12 cellular contexts compared by ENCODE assay signal in genomic region chr20:50911716-50912115, GRCh38. TPM values are rescaled to one million over a fixed set of nuclear protein-coding genes. Genes with fewer than 3 reads are reported as not detected.
A peak's percentile ranks its signal among the peaks of the same experiment; 100 is the strongest.
DNase-seq lines count a peak whose midpoint lies in the region; ATAC-seq and TF ChIP-seq lines count a peak whose summit lies in the region.
"Had no signal": no experiment of that assay in that cellular context is flagged by ENCODE, and none has a peak within 500 bp of the region (broad histone marks: within the 10 kb centered on the region; RNA-seq: fewer than 3 reads in every experiment).

No MANE protein-coding gene starts in this region.

- TF ChIP-seq CTCF in transverse colon (IDR thresholded peaks at IDR 0.05), result no peak

- H3K27me3 ChIP-seq in transverse colon, result no peaks in the 10 kb centered on the region

- H3K27me3 Mint-ChIP-seq in activated naive CD4-positive, alpha-beta T cell treated with anti-CD3 and anti-CD28 coated beads, Interleukin-2, amount 50 U/mL, for 24 hours, result no peaks in the 10 kb centered on the region
- no peaks in the 10 kb centered on the region for H3K27me3 Mint-ChIP-seq in activated naive CD8-positive, alpha-beta T cell treated with anti-CD3 and anti-CD28 coated beads, Interleukin-2, amount 10 ng/mL, durations not matched to agents 7 days and 5 days
- no peaks in the 10 kb centered on the region for H3K27me3 Mint-ChIP-seq in stimulated activated naive CD8-positive, alpha-beta T cell treated with anti-CD3 and anti-CD28 coated beads, Interleukin-15, amount 100 ng/mL, for 72 hours
- H3K27me3 Mint-ChIP-seq: dendritic cell treated with granulocyte-macrophage colony-stimulating factor and Interleukin-4, amounts not matched to agents 40 ng/mL and 50 ng/mL, for 4 days had no signal

- peaks cover 12 to 53% (median 23%) of the 10 kb centered on the region in 4 donors for H3K4me1 ChIP-seq in transverse colon

- H3K4me3 ChIP-seq in transverse colon, result no peak overlapping the region

- 46 to 57% methylated on average over 1 of the region's 1 CpG for WGBS in transverse colon (ENCODE audit: low coverage in 1 of 2), 2 donors

- no peak for TF ChIP-seq POLR2A in transverse colon (IDR thresholded peaks at IDR 0.05)

- in situ Hi-C loops in transverse colon (cut with MboI; ENCODE audit: low pct_ligation_motif_present in 1 of 4, low pct_unique_long_range_greater_than_20kb in 1 of 4, low sequenced_read_pairs in 3 of 4), result no loop called here

- H3K4me1 Mint-ChIP-seq in activated naive CD4-positive, alpha-beta T cell treated with anti-CD3 and anti-CD28 coated beads, Interleukin-2, amount 50 U/mL, for 24 hours, result peaks cover 72% of the 10 kb centered on the region
- peaks cover 50% of the 10 kb centered on the region for H3K4me1 Mint-ChIP-seq in activated naive CD8-positive, alpha-beta T cell treated with anti-CD3 and anti-CD28 coated beads, Interleukin-2, amount 10 ng/mL, durations not matched to agents 7 days and 5 days
- H3K4me1 Mint-ChIP-seq in stimulated activated naive CD8-positive, alpha-beta T cell treated with anti-CD3 and anti-CD28 coated beads, Interleukin-15, amount 100 ng/mL, for 72 hours, result peaks cover 83% of the 10 kb centered on the region

- H3K9me3 Mint-ChIP-seq in activated naive CD4-positive, alpha-beta T cell treated with anti-CD3 and anti-CD28 coated beads, Interleukin-2, amount 50 U/mL, for 24 hours, result no peaks in the 10 kb centered on the region
- no peaks in the 10 kb centered on the region for H3K9me3 Mint-ChIP-seq in activated naive CD8-positive, alpha-beta T cell treated with anti-CD3 and anti-CD28 coated beads, Interleukin-2, amount 10 ng/mL, durations not matched to agents 7 days and 5 days
- no peaks in the 10 kb centered on the region for H3K9me3 Mint-ChIP-seq in stimulated activated naive CD8-positive, alpha-beta T cell treated with anti-CD3 and anti-CD28 coated beads, Interleukin-15, amount 100 ng/mL, for 72 hours
- H3K9me3 Mint-ChIP-seq: dendritic cell treated with granulocyte-macrophage colony-stimulating factor and Interleukin-4, amounts not matched to agents 40 ng/mL and 50 ng/mL, for 4 days had no signal

- intact Hi-C loops in transverse colon (cut with DNase I; ENCODE audit: low total_unique reads), result no loop called here

- ATAC-seq in HG03064 (IDR thresholded peaks at IDR 0.05; ENCODE audit: low read depth, unreplicated experiment), result peak; percentile 58
- no peak for ATAC-seq in activated naive CD8-positive, alpha-beta T cell treated with anti-CD3 and anti-CD28 coated beads, Interleukin-2, amount 10 ng/mL, durations not matched to agents 7 days and 5 days (ENCODE audit: low read depth)
- ATAC-seq in stimulated activated naive CD8-positive, alpha-beta T cell treated with anti-CD3 and anti-CD28 coated beads, Interleukin-15, amount 100 ng/mL, for 72 hours, result peak; percentile 51

- H3K36me3 ChIP-seq in transverse colon, result no peaks in the 10 kb centered on the region

- no peak for DNase-seq in activated naive CD4-positive, alpha-beta T cell treated with anti-CD3 and anti-CD28 coated beads, Interleukin-2, amount 50 U/mL, for 16 hours
- DNase-seq in activated naive CD8-positive, alpha-beta T cell treated with anti-CD3 and anti-CD28 coated beads, Interleukin-2, amount 10 ng/mL, durations not matched to agents 7 days and 5 days, result no peak
- DNase-seq in stimulated activated naive CD8-positive, alpha-beta T cell treated with anti-CD3 and anti-CD28 coated beads, Interleukin-15, amount 100 ng/mL, for 72 hours, result no peak
- DNase-seq in transverse colon, result no peak
- DNase-seq in effector CD8-positive, alpha-beta T cell (lab: John Stamatoyannopoulos, UW), result no peak
- no peak for DNase-seq in activated CD4-positive, alpha-beta T cell treated with anti-CD3 and anti-CD28 coated beads, Interleukin-2, amount 50 U/mL, for 4 hours
- DNase-seq: AML-193, GOT3, SHP77 had no signal

- peaks cover 11% of the 10 kb centered on the region for H3K36me3 Mint-ChIP-seq in activated naive CD4-positive, alpha-beta T cell treated with anti-CD3 and anti-CD28 coated beads, Interleukin-2, amount 50 U/mL, for 24 hours
- H3K36me3 Mint-ChIP-seq in activated naive CD8-positive, alpha-beta T cell treated with anti-CD3 and anti-CD28 coated beads, Interleukin-2, amount 10 ng/mL, durations not matched to agents 7 days and 5 days, result peaks cover 35% of the 10 kb centered on the region

- TF ChIP-seq EP300 in transverse colon (IDR thresholded peaks at IDR 0.05; ENCODE audit: low read depth), result no peak

- peak overlapping the region; percentile 13 for H3K4me3 Mint-ChIP-seq in activated naive CD4-positive, alpha-beta T cell treated with anti-CD3 and anti-CD28 coated beads, Interleukin-2, amount 50 U/mL, for 24 hours
- H3K4me3 Mint-ChIP-seq in activated naive CD8-positive, alpha-beta T cell treated with anti-CD3 and anti-CD28 coated beads, Interleukin-2, amount 10 ng/mL, durations not matched to agents 7 days and 5 days, result no peak overlapping the region
- H3K4me3 Mint-ChIP-seq in stimulated activated naive CD8-positive, alpha-beta T cell treated with anti-CD3 and anti-CD28 coated beads, Interleukin-15, amount 100 ng/mL, for 72 hours, result peak overlapping the region in 1 of 2 donors; percentile 9
- H3K4me3 Mint-ChIP-seq: dendritic cell treated with granulocyte-macrophage colony-stimulating factor and Interleukin-4, amounts not matched to agents 40 ng/mL and 50 ng/mL, for 4 days had no signal

- H3K27ac Mint-ChIP-seq in activated naive CD4-positive, alpha-beta T cell treated with anti-CD3 and anti-CD28 coated beads, Interleukin-2, amount 50 U/mL, for 24 hours, result peak overlapping the region; percentile 66
- H3K27ac Mint-ChIP-seq in activated naive CD8-positive, alpha-beta T cell treated with anti-CD3 and anti-CD28 coated beads, Interleukin-2, amount 10 ng/mL, durations not matched to agents 7 days and 5 days, result peak overlapping the region; percentile 21
- peak overlapping the region; percentile 43 to 87 for H3K27ac Mint-ChIP-seq in stimulated activated naive CD8-positive, alpha-beta T cell treated with anti-CD3 and anti-CD28 coated beads, Interleukin-15, amount 100 ng/mL, for 72 hours
- H3K27ac Mint-ChIP-seq: dendritic cell treated with granulocyte-macrophage colony-stimulating factor and Interleukin-4, amounts not matched to agents 40 ng/mL and 50 ng/mL, for 4 days had no signal

- H3K27ac ChIP-seq in transverse colon, result no peak overlapping the region

- H3K9me3 ChIP-seq in transverse colon, result no peaks in the 10 kb centered on the region

- POLR2A ChIA-PET in activated naive CD8-positive, alpha-beta T cell treated with anti-CD3 and anti-CD28 coated beads, Interleukin-2, amount 10 ng/mL, durations not matched to agents 7 days and 5 days (lab: Charles Lee), result no interaction called here

RNA-seq across cellular contexts. Expression of gene ADNP, which starts 19.5 kb away (rescaled TPM):
- 10 to 100 TPM; 75.1 to 77.6 TPM for total RNA-seq in activated naive CD8-positive, alpha-beta T cell treated with anti-CD3 and anti-CD28 coated beads, Interleukin-2, amount 10 ng/mL, durations not matched to agents 7 days and 5 days
- 10 to 100 TPM; 34.8 to 65.7 (median 42.5) TPM for total RNA-seq in transverse colon

RNA-seq across cellular contexts. Expression of gene DPM1, which starts 46.6 kb away (rescaled TPM):
- total RNA-seq in activated naive CD8-positive, alpha-beta T cell treated with anti-CD3 and anti-CD28 coated beads, Interleukin-2, amount 10 ng/mL, durations not matched to agents 7 days and 5 days, result 10 to 100 TPM; 48.1 to 48.9 TPM
- 10 to 100 TPM in 3 of 4 donors, 1 to 10 TPM in 1; 3.2 to 42.9 (median 38.4) TPM for total RNA-seq in transverse colon

RNA-seq across cellular contexts. Expression of gene MOCS3, which starts 46.9 kb away (rescaled TPM):
- 1 to 10 TPM; 5.3 to 5.8 TPM for total RNA-seq in activated naive CD8-positive, alpha-beta T cell treated with anti-CD3 and anti-CD28 coated beads, Interleukin-2, amount 10 ng/mL, durations not matched to agents 7 days and 5 days
- 10 to 100 TPM in 1 of 4 donors, 1 to 10 TPM in 3; 3.7 to 10.7 (median 4.0) TPM for total RNA-seq in transverse colon
